12 cellular contexts compared by ENCODE assay signal in the genomic region with DNA sequence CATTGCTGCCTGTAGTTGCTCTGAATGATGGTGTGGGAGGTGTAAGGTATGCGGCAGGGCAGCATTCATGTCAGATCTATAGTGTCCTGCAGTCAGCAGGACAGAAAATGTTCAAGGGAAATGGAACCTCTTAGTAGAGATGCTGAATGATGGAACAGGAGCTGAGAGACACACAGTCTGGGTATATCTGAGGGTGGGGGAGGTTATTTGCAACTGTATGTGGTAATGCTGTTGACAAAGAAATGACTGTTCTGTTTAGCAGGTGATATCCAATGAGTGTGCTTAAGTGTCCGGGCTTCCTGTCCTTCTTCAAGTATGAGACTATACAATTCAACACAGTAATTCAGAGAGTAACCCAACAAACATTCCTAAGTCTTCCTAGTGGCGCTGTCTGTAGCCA. TPM values are rescaled to one million over a fixed set of nuclear protein-coding genes. Genes with fewer than 3 reads are reported as not detected.
DNase-seq lines count a peak whose midpoint lies in the region; ATAC-seq, FAIRE-seq and TF ChIP-seq lines count a peak whose summit lies in the region.
"Had no signal": no experiment of that assay in that cellular context is flagged by ENCODE, and none has a peak within 500 bp of the region (broad histone marks: within the 10 kb centered on the region; RNA-seq: fewer than 3 reads in every experiment).

No MANE protein-coding gene starts in this region.

- FAIRE-seq in bronchial epithelial cell (lab: Jason Lieb, UNC), result no peak
- FAIRE-seq: RCC 7860 had no signal

- H3K27me3 ChIP-seq in bronchial epithelial cell (ENCODE audit: control insufficient read depth, insufficient read depth, low read length), result no peaks in the 10 kb centered on the region

- in situ Hi-C loops in ACHN (cut with HindIII; ENCODE audit: low pct_ligation_motif_present, low pct_unique_long_range_greater_than_20kb, low sequenced_read_pairs), result no loop called here

- H3K27me3 Mint-ChIP-seq in neural crest cell (ENCODE audit: low read depth), result no peaks in the 10 kb centered on the region

- DNase-seq in ELR (ENCODE audit: low read depth), result peak; percentile 40
- DNase-seq in NCI-H2196 (lab: John Stamatoyannopoulos, UW; ENCODE audit: unreplicated experiment), result peak; percentile 71
- DNase-seq in bronchial epithelial cell (ENCODE audit: low read depth), result peak; percentile 33
- no peak for DNase-seq in neural crest cell (ENCODE audit: low read depth, low spot score)
- no peak for DNase-seq in NCI-H748 (lab: John Stamatoyannopoulos, UW; ENCODE audit: unreplicated experiment)
- DNase-seq in activated CD4-positive, CD25-positive, alpha-beta regulatory T cell (lab: John Stamatoyannopoulos, UW), result no peak
- no peak for DNase-seq in ACHN
- DNase-seq: left colon, NCI-H1694 had no signal

- no peak overlapping the region for H3K4me3 Mint-ChIP-seq in neural crest cell

- H3K4me3 ChIP-seq in bronchial epithelial cell (ENCODE audit: low read depth, low read length), result no peak overlapping the region
- H3K4me3 ChIP-seq: prostate gland had no signal

- H3K36me3 ChIP-seq in bronchial epithelial cell (ENCODE audit: control insufficient read depth, insufficient read depth, low read length), result peaks cover 27% of the 10 kb centered on the region

- H3K4me1 Mint-ChIP-seq in neural crest cell, result peaks cover 28% of the 10 kb centered on the region

- TF ChIP-seq CTCF in bronchial epithelial cell (IDR thresholded peaks at IDR 0.05; ENCODE audit: insufficient read depth, low read length, severe bottlenecking) (no peak), neural crest cell (conservative IDR thresholded peaks at IDR 0.05) (no peak)

- H3K27ac Mint-ChIP-seq in neural crest cell (ENCODE audit: unreplicated experiment), result peak overlapping the region; percentile 23

- no peak for ATAC-seq in GM18868 (IDR thresholded peaks at IDR 0.05; ENCODE audit: unreplicated experiment)
- ATAC-seq: left colon had no signal

- H3K36me3 Mint-ChIP-seq in neural crest cell (ENCODE audit: low read depth), result peaks cover 7% of the 10 kb centered on the region

- no peaks in the 10 kb centered on the region for H3K9me3 Mint-ChIP-seq in neural crest cell

RNA-seq across cellular contexts. Expression of a gene that starts 46.6 kb away (rescaled TPM):
- total RNA-seq in bronchial epithelial cell (not detected in 2 replicates), neural crest cell (not detected in 2 replicates)
- total RNA-seq: left colon, prostate gland had no signal

Comparison
In these comparisons a context has a peak if more than half of its experiments do, and no peak if none do; other contexts are left out.
1. DNase-seq: peak in ELR (single experiment), NCI-H2196 (single experiment) and bronchial epithelial cell (single experiment); none in neural crest cell (single experiment), NCI-H748 (single experiment), activated CD4-positive, CD25-positive, alpha-beta regulatory T cell (0 of 4) and ACHN (single experiment).